ENCODE assay signal across 9 cellular contexts in genomic region chr5:50441479-50441815, GRCh38. TPM values are rescaled to one million over a fixed set of nuclear protein-coding genes. Genes with fewer than 3 reads are reported as not detected.
A peak's percentile ranks its signal among the peaks of the same experiment; 100 is the strongest.
DNase-seq lines count a peak whose midpoint lies in the region; ATAC-seq and TF ChIP-seq lines count a peak whose summit lies in the region.
"Had no signal": no experiment of that assay in that cellular context is flagged by ENCODE, and none has a peak within 500 bp of the region (broad histone marks: within the 10 kb centered on the region; RNA-seq: fewer than 3 reads in every experiment).

No MANE protein-coding gene starts in this region.

- H3K4me3 ChIP-seq in AG10803 (ENCODE audit: low read length) = peak overlapping the region; percentile 34
- peak overlapping the region; percentile 87 for H3K4me3 ChIP-seq in HUES48 (ENCODE audit: low read depth, low read length)
- peak overlapping the region; percentile 61 to 73 (median 71) for H3K4me3 ChIP-seq in mammary epithelial cell (replicated peaks in 1 of 3; ENCODE audit: insufficient read depth in 1 of 3, low read depth in 2 of 3, low read length in 3 of 3)

- peak overlapping the region; percentile 83 for H3K9ac ChIP-seq in HUES48 (ENCODE audit: low read depth, low read length)
- H3K9ac ChIP-seq in mammary epithelial cell (ENCODE audit: insufficient read depth, low read length) = peak overlapping the region; percentile 72

- H3K4me1 ChIP-seq in HUES48 (ENCODE audit: control insufficient read depth, insufficient read depth, low read length) (peaks cover 10% of the 10 kb centered on the region), mammary epithelial cell (ENCODE audit: insufficient read depth, low read length) (peaks cover 8% of the 10 kb centered on the region)

- intact Hi-C loops in mammary epithelial cell (cut with micrococcal nuclease) (no loop called here), sciatic nerve (cut with DNase I) (no loop called here)

- peak overlapping the region; percentile 99 for H2AFZ ChIP-seq in mammary epithelial cell (ENCODE audit: low read depth, low read length)

- BruUV-seq in mammary epithelial cell (replicated peaks; lab: Mats Ljungman, UMichigan) = no TSS peak

- H3K36me3 ChIP-seq in HUES48 (ENCODE audit: control insufficient read depth, insufficient read depth, low read length) = no peaks in the 10 kb centered on the region
- H3K36me3 ChIP-seq in mammary epithelial cell (ENCODE audit: insufficient read depth, low read length) = no peaks in the 10 kb centered on the region

- dilution Hi-C loops in mammary epithelial cell (cut with HindIII; ENCODE audit: low sequenced_read_pairs) = no loop called here

- H3K79me2 ChIP-seq in mammary epithelial cell (ENCODE audit: insufficient read depth, low read length) = peaks cover 33% of the 10 kb centered on the region

- H3K9me3 ChIP-seq in HUES48 (ENCODE audit: control insufficient read depth, insufficient read depth, low read length) = no peaks in the 10 kb centered on the region
- H3K9me3 ChIP-seq in mammary epithelial cell (replicated peaks; ENCODE audit: insufficient read depth, low read length) = no peaks in the 10 kb centered on the region

- peaks cover 39 to 84% (median 57%) of the 10 kb centered on the region in 3 donors for H3K4me1 Mint-ChIP-seq in naive B cell

- no peak for DNase-seq in AG10803 (ENCODE audit: low read depth)
- DNase-seq in mammary epithelial cell = no peak
- no peak for DNase-seq in naive B cell
- no peak for DNase-seq in sciatic nerve (ENCODE audit: low spot score)
- DNase-seq in middle frontal gyrus (ENCODE audit: extremely low spot score, low spot score) = no peak
- DNase-seq in NCI-H128 (lab: John Stamatoyannopoulos, UW; ENCODE audit: unreplicated experiment) = no peak
- no peak for DNase-seq in NCI-H1092 treated with DMSO at 0.1 percent for 48 hours (lab: John Stamatoyannopoulos, UW)

- in situ Hi-C loops in mammary epithelial cell (cut with MboI; ENCODE audit: low sequenced_read_pairs in 2 of 2) = no loop called here

- H3K27ac ChIP-seq in HUES48 (ENCODE audit: low read depth, low read length) (peak overlapping the region; percentile 71), mammary epithelial cell (ENCODE audit: insufficient read depth, low read depth, low read length) (peak overlapping the region; percentile 61)

- peak overlapping the region; percentile 91 for H3K4me2 ChIP-seq in mammary epithelial cell (ENCODE audit: insufficient read depth, low read depth, low read length)

- ATAC-seq in naive B cell (ENCODE audit: low read depth in 2 of 2) = no peak
- no peak for ATAC-seq in sciatic nerve

- peak overlapping the region; percentile 91 to 97 (median 94) for H3K4me3 Mint-ChIP-seq in naive B cell

- CTCF ChIA-PET in mammary epithelial cell (lab: Charles Lee; ENCODE audit: low non-redundant PET) = interaction anchor here (0.6 to 0.8 kb wide), 5 partner anchors 40 to 303 kb away, joined by 3 to 23 read pairs (median 6); no protein-coding TSS in a partner anchor

- H3K36me3 Mint-ChIP-seq in naive B cell = peaks cover under 1 to 2% of the 10 kb centered on the region in 2 donors

- H3K27me3 Mint-ChIP-seq in naive B cell = no peaks in the 10 kb centered on the region

- H3K27ac Mint-ChIP-seq in naive B cell = peak overlapping the region; percentile 95 to 99 (median 98)

- TF ChIP-seq CTCF in AG10803 (conservative IDR thresholded peaks at IDR 0.05; ENCODE audit: low read length) (no peak), mammary epithelial cell (conservative IDR thresholded peaks at IDR 0.05 in 1 of 2, IDR thresholded peaks at IDR 0.05 in 1 of 2; ENCODE audit: extremely low read depth in 1 of 2, insufficient read depth in 1 of 2, low read depth in 1 of 2, low read length in 2 of 2) (no peak)

- H3K27me3 ChIP-seq in HUES48 (ENCODE audit: control insufficient read depth, insufficient read depth, low read length) (no peaks in the 10 kb centered on the region), mammary epithelial cell (ENCODE audit: insufficient read depth, low read length) (no peaks in the 10 kb centered on the region)

- no peaks in the 10 kb centered on the region for H4K20me1 ChIP-seq in mammary epithelial cell (ENCODE audit: insufficient read depth, low read length)

- 4% methylated on average over 8 of the region's 8 CpGs for WGBS in mammary epithelial cell (ENCODE audit: low coverage, missing lambda C conversion rate)

- no peaks in the 10 kb centered on the region for H3K9me3 Mint-ChIP-seq in naive B cell

RNA-seq across cellular contexts. Expression of gene EMB, which starts 0.4 kb away (rescaled TPM):
- total RNA-seq in mammary epithelial cell (100 to 1,000 TPM in 1 of 2 donors, 10 to 100 TPM in 1; 72.9 to 110 TPM), sciatic nerve (17.6 TPM)
- polyA plus RNA-seq in mammary epithelial cell (34.7 TPM), naive B cell (ENCODE audit: low read depth in 6 of 6) (100 to 1,000 TPM in 4 of 6 donors, 10 to 100 TPM in 2; 95.7 to 164 (median 113) TPM)
- 15.1 TPM for polyA minus RNA-seq in mammary epithelial cell
- total RNA-seq: endothelial cell of umbilical vein had no signal
- polyA plus RNA-seq: endothelial cell of umbilical vein had no signal

Comparison
In these comparisons a context has a peak if more than half of its experiments do, and no peak if none do; other contexts are left out.
1. H3K4me3 ChIP-seq: peak in every context shown above with its lines; median percentile 87 in HUES48; 71 in mammary epithelial cell; 34 in AG10803.